ENCODE assay signal across 20 cellular contexts in genomic region chr6:35435075-35435837, GRCh38. TPM values are rescaled to one million over a fixed set of nuclear protein-coding genes. Genes with fewer than 3 reads are reported as not detected.
DNase-seq lines count a peak whose midpoint lies in the region; ATAC-seq and TF ChIP-seq lines count a peak whose summit lies in the region.
"Had no signal": no experiment of that assay in that cellular context is flagged by ENCODE, and none has a peak within 500 bp of the region (broad histone marks: within the 10 kb centered on the region; RNA-seq: fewer than 3 reads in every experiment).

No MANE protein-coding gene starts in this region.

- H3K9me3 ChIP-seq in subcutaneous abdominal adipose tissue (ENCODE audit: control insufficient read depth in 5 of 5, low read length in 5 of 5), result no peaks in the 10 kb centered on the region
- H3K9me3 ChIP-seq: gastroesophageal sphincter, ovary had no signal

- peaks cover 8 to 36% (median 31%) of the 10 kb centered on the region in 5 donors for H3K4me1 ChIP-seq in subcutaneous abdominal adipose tissue (ENCODE audit: control insufficient read depth in 5 of 5, insufficient read depth in 5 of 5, low read length in 5 of 5)

- H3K36me3 ChIP-seq in subcutaneous abdominal adipose tissue (ENCODE audit: control insufficient read depth in 5 of 5, insufficient read depth in 5 of 5, low read length in 5 of 5), result no peaks in the 10 kb centered on the region
- H3K36me3 ChIP-seq: gastroesophageal sphincter, ovary had no signal

- CTCF ChIA-PET in HEK293T (lab: Yijun Ruan, JAX), result interaction anchor here (0.6 to 1.1 kb wide), 3 partner anchors 10 to 58 kb away, joined by 3 to 4 read pairs (median 3); no protein-coding TSS in a partner anchor

- H3K4me3 ChIP-seq in subcutaneous abdominal adipose tissue (ENCODE audit: low read depth in 1 of 5, low read length in 5 of 5), result no peak overlapping the region
- H3K4me3 ChIP-seq: gastroesophageal sphincter, ovary, smooth muscle cell had no signal

- ATAC-seq in left lobe of liver, result peak; percentile 66
- ATAC-seq: gastroesophageal sphincter had no signal

- H3K9ac ChIP-seq in subcutaneous abdominal adipose tissue (ENCODE audit: low read length in 5 of 5), result peak overlapping the region in 2 of 5 donors; percentile 26 to 48

- no peaks in the 10 kb centered on the region for H3K27me3 ChIP-seq in subcutaneous abdominal adipose tissue (ENCODE audit: control insufficient read depth in 5 of 5, insufficient read depth in 4 of 5, low read length in 5 of 5)
- H3K27me3 ChIP-seq: gastroesophageal sphincter, ovary had no signal

- H3K27ac ChIP-seq in subcutaneous abdominal adipose tissue (ENCODE audit: low read depth, low read length), result peak overlapping the region; percentile 55
- H3K27ac ChIP-seq: 22Rv1, gastroesophageal sphincter, ovary had no signal

- POLR2A ChIA-PET in HEK293T (lab: Yijun Ruan, JAX), result no interaction called here

- peak; percentile 4 for DNase-seq in NCI-H1694 treated with DMSO at 0.1 percent for 48 hours (lab: John Stamatoyannopoulos, UW)
- no peak for DNase-seq in NCI-H1694 (lab: John Stamatoyannopoulos, UW)
- DNase-seq in RPMI8226, result peak; percentile 32
- DNase-seq in left lobe of liver (ENCODE audit: low spot score), result no peak
- no peak for DNase-seq in activated CD4-positive, alpha-beta T cell treated with anti-CD3 and anti-CD28 coated beads, Interleukin-2, amount 50 U/mL, for 4 hours
- no peak for DNase-seq in SK-N-DZ (ENCODE audit: low spot score)
- DNase-seq in HEK293T (ENCODE audit: extremely low spot score), result no peak
- DNase-seq: activated CD4-positive, CD25-positive, alpha-beta regulatory T cell; Calu3; HFFc6; Kasumi-1; NCI-H1436 treated with DMSO at 0.1 percent for 48 hours; NCI-H446 treated with DMSO at 0.1 percent for 48 hours; ovary; SHP77 treated with DMSO at 0.1 percent for 48 hours; stimulated activated CD4-positive, alpha-beta T cell treated with anti-CD3 and anti-CD28 coated beads, Interleukin-4, amount 100 ng/mL, for 24 hours had no signal

TF ChIP-seq in HEK293T, 16 proteins besides CTCF, POLR2A, EP300 and RAD21:
- TF ChIP-seq HDGF (IDR thresholded peaks at IDR 0.05; ENCODE audit: borderline replicate concordance) (no peak), CTBP1 (IDR thresholded peaks at IDR 0.05; ENCODE audit: borderline replicate concordance) (no peak), ELF4 (IDR thresholded peaks at IDR 0.05) (no peak)
TF ChIP-seq in HEK293T: peak in this region for 0.

RNA-seq across cellular contexts. Expression of gene FANCE, which starts 16.9 kb away (rescaled TPM):
- total RNA-seq in left lobe of liver, result 1.1 TPM
- polyA plus RNA-seq in SK-N-DZ (2014; cell fraction: cytosol; rRNA removed), result 20.3 and 25.9 TPM in 2 replicates
- polyA plus RNA-seq in SK-N-DZ (2014; cell fraction: nucleus; rRNA removed), result 16.8 TPM in 2 replicates

RNA-seq across cellular contexts. Expression of gene RPL10A, which starts 32.9 kb away (rescaled TPM):
- total RNA-seq in left lobe of liver, result 411 TPM
- 1,786 and 2,097 TPM in 2 replicates for polyA plus RNA-seq in SK-N-DZ (2014; cell fraction: cytosol; rRNA removed)
- polyA plus RNA-seq in SK-N-DZ (2014; cell fraction: nucleus; rRNA removed), result 1,399 and 1,465 TPM in 2 replicates

Comparison
In these comparisons a context has a peak if more than half of its experiments do, and no peak if none do; other contexts are left out.
1. DNase-seq: peak in NCI-H1694 treated with DMSO at 0.1 percent for 48 hours (single experiment) and RPMI8226 (single experiment); none in NCI-H1694 (single experiment), left lobe of liver (single experiment), activated CD4-positive, alpha-beta T cell treated with anti-CD3 and anti-CD28 coated beads, Interleukin-2, amount 50 U/mL, for 4 hours (0 of 2), SK-N-DZ (single experiment) and HEK293T (single experiment).